29 cellular contexts compared by ENCODE assay signal in the genomic region with DNA sequence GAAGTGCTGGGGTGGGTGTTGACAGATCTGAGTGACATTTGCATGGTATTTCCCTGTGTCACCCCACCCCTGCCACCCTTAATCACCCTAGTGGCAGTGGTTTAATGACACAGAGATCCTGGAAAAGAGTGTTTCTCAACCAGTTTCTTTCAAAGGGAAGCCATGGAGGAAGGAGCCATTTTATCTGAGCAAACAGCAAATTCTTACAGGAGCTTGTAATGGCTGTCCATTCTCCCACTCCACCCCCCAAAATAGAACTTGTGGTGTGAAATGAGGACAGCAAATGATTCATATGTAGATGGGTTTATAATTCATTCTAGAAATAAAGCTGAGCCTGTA. TPM values are rescaled to one million over a fixed set of nuclear protein-coding genes. Genes with fewer than 3 reads are reported as not detected.
DNase-seq lines count a peak whose midpoint lies in the region; ATAC-seq lines count a peak whose summit lies in the region.
"Had no signal": no experiment of that assay in that cellular context is flagged by ENCODE, and none has a peak within 500 bp of the region (broad histone marks: within the 10 kb centered on the region; RNA-seq: fewer than 3 reads in every experiment).

No MANE protein-coding gene starts in this region.

- H3K14ac ChIP-seq in neuronal stem cell (ENCODE audit: low read length), result no peak overlapping the region

- H3K4me2 ChIP-seq in neuronal stem cell (ENCODE audit: insufficient read depth, low read length, poor library complexity, severe bottlenecking), result no peak overlapping the region
- H3K4me2 ChIP-seq: GM23338, hepatocyte had no signal

- H3K27ac ChIP-seq in neuronal stem cell (replicated peaks; ENCODE audit: low read length), result no peak overlapping the region
- H3K27ac ChIP-seq: esophagus squamous epithelium, hepatocyte had no signal

- no peak overlapping the region for H3K18ac ChIP-seq in neuronal stem cell (ENCODE audit: low read length)

- no peak overlapping the region for H2BK120ac ChIP-seq in neuronal stem cell (ENCODE audit: low read depth, low read length)

- H3K4me3 Mint-ChIP-seq in stimulated activated naive CD8-positive, alpha-beta T cell treated with anti-CD3 and anti-CD28 coated beads, Interleukin-15, Interleukin-2, amounts not matched to agents 100 ng/mL and 50 ng/mL, for 24 hours, result no peak overlapping the region
- H3K4me3 Mint-ChIP-seq in stimulated activated naive CD8-positive, alpha-beta T cell treated with anti-CD3 and anti-CD28 coated beads, Interleukin-15, amount 100 ng/mL, for 72 hours, result no peak overlapping the region
- H3K4me3 Mint-ChIP-seq: activated naive CD4-positive, alpha-beta T cell treated with anti-CD3 and anti-CD28 coated beads for 36 hours; GM23338; T-helper 17 cell; type B pancreatic cell had no signal

- no peaks in the 10 kb centered on the region for H3K79me1 ChIP-seq in neuronal stem cell (ENCODE audit: low read depth, low read length)

- no peaks in the 10 kb centered on the region for H3K27me3 Mint-ChIP-seq in stimulated activated naive CD8-positive, alpha-beta T cell treated with anti-CD3 and anti-CD28 coated beads, Interleukin-15, Interleukin-2, amounts not matched to agents 100 ng/mL and 50 ng/mL, for 24 hours
- H3K27me3 Mint-ChIP-seq in stimulated activated naive CD8-positive, alpha-beta T cell treated with anti-CD3 and anti-CD28 coated beads, Interleukin-15, amount 100 ng/mL, for 72 hours, result no peaks in the 10 kb centered on the region
- H3K27me3 Mint-ChIP-seq: T-helper 17 cell, type B pancreatic cell had no signal

- H2BK5ac ChIP-seq in neuronal stem cell (ENCODE audit: low read length), result no peak overlapping the region

- no peak for ATAC-seq in stimulated activated naive CD8-positive, alpha-beta T cell treated with anti-CD3 and anti-CD28 coated beads, Interleukin-15, amount 100 ng/mL, for 72 hours
- ATAC-seq in HG02981 (IDR thresholded peaks at IDR 0.05; ENCODE audit: unreplicated experiment), result no peak
- ATAC-seq: GM23338, HepG2, left colon, SK-N-SH treated with all-trans-retinoic acid at 6 μM for 48 hours, T-helper 17 cell had no signal

- H3K23ac ChIP-seq in neuronal stem cell (ENCODE audit: low read depth, low read length, poor library complexity), result no peak overlapping the region

- H3K36me3 ChIP-seq in adipocyte (ENCODE audit: control insufficient read depth, insufficient read depth, low read length, severe bottlenecking) (no peaks in the 10 kb centered on the region), neuronal stem cell (replicated peaks in 1 of 2; ENCODE audit: control insufficient read depth in 2 of 2, insufficient read depth in 2 of 2, low read length in 2 of 2) (no peaks in the 10 kb centered on the region)
- H3K36me3 ChIP-seq: esophagus squamous epithelium had no signal

- H3K27ac Mint-ChIP-seq in stimulated activated naive CD8-positive, alpha-beta T cell treated with anti-CD3 and anti-CD28 coated beads, Interleukin-15, Interleukin-2, amounts not matched to agents 100 ng/mL and 50 ng/mL, for 24 hours, result peak overlapping the region; percentile 66
- H3K27ac Mint-ChIP-seq in stimulated activated naive CD8-positive, alpha-beta T cell treated with anti-CD3 and anti-CD28 coated beads, Interleukin-15, amount 100 ng/mL, for 72 hours, result no peak overlapping the region
- H3K27ac Mint-ChIP-seq: activated naive CD4-positive, alpha-beta T cell treated with anti-CD3 and anti-CD28 coated beads for 36 hours; GM23338; type B pancreatic cell had no signal

- no peak overlapping the region for H2BK12ac ChIP-seq in neuronal stem cell (ENCODE audit: low read length)

- H3K9ac ChIP-seq in adipocyte (ENCODE audit: low read length) (peak overlapping the region; percentile 30), neuronal stem cell (ENCODE audit: low read depth, low read length, poor library complexity) (no peak overlapping the region)

- no peaks in the 10 kb centered on the region for H3K36me3 Mint-ChIP-seq in stimulated activated naive CD8-positive, alpha-beta T cell treated with anti-CD3 and anti-CD28 coated beads, Interleukin-15, Interleukin-2, amounts not matched to agents 100 ng/mL and 50 ng/mL, for 24 hours (ENCODE audit: low read depth)
- H3K36me3 Mint-ChIP-seq: type B pancreatic cell had no signal

- no peaks in the 10 kb centered on the region for H3K27me3 ChIP-seq in adipocyte (replicated peaks; ENCODE audit: control insufficient read depth, insufficient read depth, low read length)
- H3K27me3 ChIP-seq in neuronal stem cell (ENCODE audit: control insufficient read depth in 3 of 3, insufficient read depth in 3 of 3, low read depth in 1 of 3, low read length in 3 of 3), result no peaks in the 10 kb centered on the region
- H3K27me3 ChIP-seq: esophagus squamous epithelium, hepatocyte had no signal

- DNase-seq in stimulated activated naive CD8-positive, alpha-beta T cell treated with anti-CD3 and anti-CD28 coated beads, Interleukin-15, amount 100 ng/mL, for 72 hours, result no peak
- DNase-seq in adipocyte (ENCODE audit: low read depth) (no peak), neuronal stem cell (ENCODE audit: low spot score) (no peak), anterior cingulate cortex (lab: John Stamatoyannopoulos, UW) (no peak), NCI-H2081 (lab: John Stamatoyannopoulos, UW) (no peak)
- DNase-seq: activated CD4-positive, CD25-positive, alpha-beta regulatory T cell treated with anti-CD3 and anti-CD28 coated beads, Interleukin-2, amount 50 U/mL, for 72 hours; activated naive CD4-positive, alpha-beta T cell treated with anti-CD3 and anti-CD28 coated beads for 36 hours; activated T-cell treated with anti-CD3 and anti-CD28 coated beads, Interleukin-2, amount 50 U/mL, for 1 hour; amygdala; C1 segment of cervical spinal cord; central memory CD4-positive, alpha-beta T cell; dermis blood vessel endothelial cell; esophagus squamous epithelium; Karpas-422; left colon; NCI-H1092; NCI-H1694 treated with DMSO at 0.1 percent for 48 hours; NCI-H2171 treated with DMSO at 0.1 percent for 48 hours; NCI-H524; stimulated activated CD8-positive, alpha-beta memory T cell treated with anti-CD3 and anti-CD28 coated beads, Interleukin-4, amount 100 ng/mL, for 48 hours; T-helper 17 cell had no signal

- no peak overlapping the region for H4K8ac ChIP-seq in neuronal stem cell (ENCODE audit: low read depth, low read length)

- H3K4me3 ChIP-seq in adipocyte (ENCODE audit: low read length) (no peak overlapping the region), neuronal stem cell (ENCODE audit: low read length in 2 of 2) (no peak overlapping the region)
- H3K4me3 ChIP-seq: esophagus squamous epithelium, GM23338, hepatocyte, skin epidermis had no signal

- peak overlapping the region; percentile 18 for H2AFZ ChIP-seq in neuronal stem cell (ENCODE audit: low read length)
- H2AFZ ChIP-seq: hepatocyte had no signal

- H3K4ac ChIP-seq in neuronal stem cell (ENCODE audit: low read length), result no peak overlapping the region

- peaks cover 4% of the 10 kb centered on the region for H3K9me3 Mint-ChIP-seq in stimulated activated naive CD8-positive, alpha-beta T cell treated with anti-CD3 and anti-CD28 coated beads, Interleukin-15, Interleukin-2, amounts not matched to agents 100 ng/mL and 50 ng/mL, for 24 hours
- H3K9me3 Mint-ChIP-seq in stimulated activated naive CD8-positive, alpha-beta T cell treated with anti-CD3 and anti-CD28 coated beads, Interleukin-15, amount 100 ng/mL, for 72 hours, result peaks cover 0 to 9% of the 10 kb centered on the region in 2 donors
- H3K9me3 Mint-ChIP-seq: activated naive CD4-positive, alpha-beta T cell treated with anti-CD3 and anti-CD28 coated beads for 36 hours; GM23338 had no signal

- no peak overlapping the region for H4K91ac ChIP-seq in neuronal stem cell (ENCODE audit: low read depth, low read length, poor library complexity)

- H3K9me3 ChIP-seq in adipocyte (ENCODE audit: control insufficient read depth, low read length) (no peaks in the 10 kb centered on the region), neuronal stem cell (replicated peaks in 1 of 2; ENCODE audit: control insufficient read depth in 2 of 2, insufficient read depth in 1 of 2, low read depth in 1 of 2, low read length in 2 of 2) (peaks cover 0 to 4% of the 10 kb centered on the region in 2 donors)
- H3K9me3 ChIP-seq: esophagus squamous epithelium had no signal

- H2AK5ac ChIP-seq in neuronal stem cell (ENCODE audit: low read depth, low read length), result no peak overlapping the region

- peaks cover 90% of the 10 kb centered on the region for H3K4me1 Mint-ChIP-seq in stimulated activated naive CD8-positive, alpha-beta T cell treated with anti-CD3 and anti-CD28 coated beads, Interleukin-15, Interleukin-2, amounts not matched to agents 100 ng/mL and 50 ng/mL, for 24 hours (ENCODE audit: low read depth)
- peaks cover 69% of the 10 kb centered on the region for H3K4me1 Mint-ChIP-seq in stimulated activated naive CD8-positive, alpha-beta T cell treated with anti-CD3 and anti-CD28 coated beads, Interleukin-15, amount 100 ng/mL, for 72 hours
- H3K4me1 Mint-ChIP-seq: GM23338 had no signal

- no peak overlapping the region for H2BK15ac ChIP-seq in neuronal stem cell (ENCODE audit: low read length)

- H3K4me1 ChIP-seq in adipocyte (ENCODE audit: control insufficient read depth, insufficient read depth, low read length) (peaks cover 40% of the 10 kb centered on the region), neuronal stem cell (ENCODE audit: control insufficient read depth in 2 of 2, insufficient read depth in 1 of 2, low read depth in 1 of 2, low read length in 2 of 2) (peaks cover 0 to 4% of the 10 kb centered on the region in 2 donors)

RNA-seq across cellular contexts. Expression of gene CDC42EP3, which starts 51.5 kb away (rescaled TPM):
- 32.1 TPM for polyA plus RNA-seq in neuronal stem cell (2013, experiment 1 of 2)
- polyA plus RNA-seq in neuronal stem cell (2013, experiment 2 of 2), result 31.5 TPM
